ENCODE assay signal across 27 cellular contexts in the genomic region with DNA sequence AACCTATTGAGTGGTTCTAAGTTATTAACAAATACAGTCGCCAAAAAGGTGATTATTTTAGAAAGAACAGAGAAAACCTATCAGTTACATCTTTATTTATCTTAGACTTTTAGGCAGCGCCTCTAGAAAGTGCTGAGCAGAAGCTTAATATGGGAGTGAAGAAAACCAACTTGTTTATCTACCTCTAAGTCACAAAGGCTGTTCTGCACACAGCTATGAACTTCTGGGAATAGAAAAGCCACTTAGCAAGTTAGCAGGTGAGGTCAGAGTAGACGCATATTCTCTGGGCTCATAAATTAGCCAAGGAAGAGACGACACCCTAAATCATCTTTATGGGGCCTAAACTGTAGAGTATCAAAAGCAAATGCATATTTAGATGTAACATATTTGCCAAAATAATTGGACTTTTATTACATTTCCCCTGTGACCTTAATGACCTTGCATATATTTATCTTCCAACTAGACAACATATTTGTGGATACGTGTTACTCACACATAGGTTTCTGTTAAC.
DNase-seq lines count a peak whose midpoint lies in the region; ATAC-seq and TF ChIP-seq lines count a peak whose summit lies in the region.
"Had no signal": no experiment of that assay in that cellular context is flagged by ENCODE, and none has a peak within 500 bp of the region (broad histone marks: within the 10 kb centered on the region; RNA-seq: fewer than 3 reads in every experiment).

No MANE protein-coding gene starts in this region.

- TF ChIP-seq POLR2A in esophagus squamous epithelium (IDR thresholded peaks at IDR 0.05) (no peak), suprapubic skin (IDR thresholded peaks at IDR 0.05) (no peak)

- WGBS in esophagus squamous epithelium, 2 donors: 60 to 77% methylated on average over 5 of the region's 5 CpGs
- 75% methylated on average over 5 of the region's 5 CpGs for WGBS in suprapubic skin

- intact Hi-C loops in esophagus squamous epithelium (cut with DNase I): no loop called here
- intact Hi-C loops in Caco-2 (cut with micrococcal nuclease; ENCODE audit: unreplicated experiment): no loop called here

- POLR2A ChIA-PET in Caco-2 (lab: Charles Lee): no interaction called here

- H3K9me3 Mint-ChIP-seq in Caco-2 (ENCODE audit: unreplicated experiment) (no peaks in the 10 kb centered on the region), immature natural killer cell (no peaks in the 10 kb centered on the region)

- H3K27me3 Mint-ChIP-seq in Caco-2 (ENCODE audit: insufficient read depth, unreplicated experiment) (no peaks in the 10 kb centered on the region), immature natural killer cell (ENCODE audit: low read depth in 3 of 3) (peaks cover 0 to 1% (median 0%) of the 10 kb centered on the region in 3 donors)

- TF ChIP-seq CTCF in esophagus squamous epithelium (IDR thresholded peaks at IDR 0.05): no peak
- no peak for TF ChIP-seq CTCF in suprapubic skin (IDR thresholded peaks at IDR 0.05)
- no peak for TF ChIP-seq CTCF in Caco-2 (IDR thresholded peaks at IDR 0.05; ENCODE audit: insufficient read depth in 1 of 2, low read depth in 1 of 2, low read length in 1 of 2, severe bottlenecking in 1 of 2, unreplicated experiment in 1 of 2)

- CTCF ChIA-PET in Caco-2 (lab: Charles Lee): no interaction called here

- no peak for TF ChIP-seq EP300 in suprapubic skin (IDR thresholded peaks at IDR 0.05)

- no peak overlapping the region for H3K4me3 Mint-ChIP-seq in Caco-2 (ENCODE audit: unreplicated experiment)
- no peak overlapping the region for H3K4me3 Mint-ChIP-seq in immature natural killer cell

- H3K36me3 ChIP-seq in esophagus squamous epithelium (no peaks in the 10 kb centered on the region), suprapubic skin (no peaks in the 10 kb centered on the region), Caco-2 (ENCODE audit: control insufficient read depth, insufficient read depth, low read length) (no peaks in the 10 kb centered on the region)

- H3K27me3 ChIP-seq in esophagus squamous epithelium (no peaks in the 10 kb centered on the region), suprapubic skin (no peaks in the 10 kb centered on the region), Caco-2 (replicated peaks; ENCODE audit: control insufficient read depth, insufficient read depth, low read length) (no peaks in the 10 kb centered on the region)

- H3K4me1 ChIP-seq in esophagus squamous epithelium: peaks cover 0 to 20% (median 0%) of the 10 kb centered on the region in 3 donors
- H3K4me1 ChIP-seq in suprapubic skin: no peaks in the 10 kb centered on the region
- no peaks in the 10 kb centered on the region for H3K4me1 ChIP-seq in Caco-2

- H3K27ac ChIP-seq in esophagus squamous epithelium: peak overlapping the region in 3 of 4 donors; percentile 62 to 67 (median 67)
- H3K27ac ChIP-seq in suprapubic skin: peak overlapping the region; percentile 31
- H3K27ac ChIP-seq: HL-60 had no signal

- H3K9me3 ChIP-seq in esophagus squamous epithelium (no peaks in the 10 kb centered on the region), suprapubic skin (no peaks in the 10 kb centered on the region), Caco-2 (no peaks in the 10 kb centered on the region)
- H3K9me3 ChIP-seq: SK-N-SH had no signal

- H3K4me3 ChIP-seq in esophagus squamous epithelium (no peak overlapping the region), suprapubic skin (no peak overlapping the region), Caco-2 (ENCODE audit: low read depth, low read length) (no peak overlapping the region)
- H3K4me3 ChIP-seq: GM12878 had no signal

- no peak for ATAC-seq in GM19452 (IDR thresholded peaks at IDR 0.05; ENCODE audit: unreplicated experiment)
- ATAC-seq: GM12878, PC-3 had no signal

- no peaks in the 10 kb centered on the region for H3K4me1 Mint-ChIP-seq in Caco-2 (ENCODE audit: low read depth, unreplicated experiment)
- H3K4me1 Mint-ChIP-seq in immature natural killer cell: no peaks in the 10 kb centered on the region

- H3K36me3 Mint-ChIP-seq in Caco-2 (ENCODE audit: insufficient read depth, unreplicated experiment): no peaks in the 10 kb centered on the region
- no peaks in the 10 kb centered on the region for H3K36me3 Mint-ChIP-seq in immature natural killer cell

- no TSS peak for BruUV-seq in Caco-2 (replicated peaks; lab: Mats Ljungman, UMichigan)

- H3K27ac Mint-ChIP-seq in Caco-2 (ENCODE audit: unreplicated experiment) (no peak overlapping the region), immature natural killer cell (no peak overlapping the region)

- DNase-seq in NCI-H1417 (lab: John Stamatoyannopoulos, UW) (peak in 2 of 3 experiments; percentile 14 to 28), NCI-H1417 treated with DMSO at 0.1 percent for 48 hours (lab: John Stamatoyannopoulos, UW) (no peak), NCI-H460 (ENCODE audit: extremely low read depth, low read depth) (peak; percentile 9), esophagus squamous epithelium (lab: John Stamatoyannopoulos, UW) (no peak), suprapubic skin (ENCODE audit: low spot score in 2 of 2) (no peak), Caco-2 (no peak), immature natural killer cell (no peak)
- DNase-seq: 8988T; ACHN; DMS53; EL; GDM1; HCEC 1CT; Karpas-422; MV-4-11; NCI-H1105; NCI-H2029; NCI-H2227 treated with DMSO at 0.1 percent for 48 hours; NCI-H510A; NCI-H748 treated with DMSO at 0.1 percent for 48 hours; NK-92 treated with Interleukin-12 subunit alpha and Interleukin-12 subunit beta, amount 100 ng/mL, for 24 hours; PC-3; SK-N-SH; SW 1271 had no signal

Comparison
In these comparisons a context has a peak if more than half of its experiments do, and no peak if none do; other contexts are left out.
1. DNase-seq: peak in NCI-H1417 (2 of 3) and NCI-H460 (single experiment); none in NCI-H1417 treated with DMSO at 0.1 percent for 48 hours (single experiment), esophagus squamous epithelium (single experiment), suprapubic skin (0 of 2), Caco-2 (0 of 2) and immature natural killer cell (0 of 3).